ENCODE assay signal across 8 cellular contexts in the genomic region with DNA sequence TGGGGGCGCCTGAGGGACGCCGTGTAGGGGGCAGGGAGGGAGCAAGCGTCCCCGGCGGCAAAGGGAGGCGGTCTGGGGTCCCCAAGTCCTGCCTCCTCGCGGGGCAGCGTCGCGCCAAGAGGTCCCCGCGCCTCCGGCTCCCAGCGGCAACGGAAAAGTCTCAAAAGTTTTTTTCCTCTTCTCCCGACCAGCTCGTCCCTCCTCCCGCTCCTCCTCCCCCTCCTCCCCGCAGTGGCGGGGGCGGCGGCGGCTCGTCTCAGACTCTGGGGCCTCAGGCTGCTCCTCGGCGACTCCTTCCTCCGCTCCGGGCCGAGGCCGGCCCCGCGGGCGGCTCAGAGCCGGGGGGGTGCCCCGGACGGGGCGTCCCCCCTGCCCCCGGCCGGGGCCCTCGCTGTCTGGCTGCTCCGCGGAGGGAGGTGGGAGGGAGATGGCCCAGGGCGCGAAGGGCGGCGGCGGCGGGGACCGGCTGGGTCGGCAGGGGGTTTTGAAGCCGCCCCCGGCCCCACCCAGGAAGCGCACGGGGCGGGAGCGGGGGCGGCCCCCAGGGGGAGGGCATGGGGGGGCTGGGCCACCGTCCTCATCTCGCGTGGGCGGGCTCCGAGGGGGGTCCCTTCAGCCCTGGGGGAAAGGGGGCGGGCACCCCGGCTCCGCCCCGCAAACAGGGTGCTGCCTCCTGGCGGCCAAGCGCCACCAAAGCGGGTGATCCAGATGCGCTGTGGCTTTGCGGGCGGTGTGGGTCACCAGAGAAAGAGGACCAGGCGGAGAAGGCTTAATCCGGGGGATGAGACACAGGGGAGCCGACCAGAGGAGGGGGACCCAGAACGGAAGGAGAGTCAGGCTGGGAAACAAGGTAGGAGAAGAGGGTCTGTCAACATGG. TPM values are rescaled to one million over a fixed set of nuclear protein-coding genes. Genes with fewer than 3 reads are reported as not detected.
A peak's percentile ranks its signal among the peaks of the same experiment; 100 is the strongest.
DNase-seq lines count a peak whose midpoint lies in the region; ATAC-seq, FAIRE-seq and TF ChIP-seq lines count a peak whose summit lies in the region.

A gene (minus strand): TSS at position 457 of the 877 bp plus-strand sequence. CDS start 878 bp downstream, outside the sequence.

- WGBS in neuronal stem cell (ENCODE audit: extremely low coverage in 2 of 2, insufficient read length in 2 of 2, insufficient replicate concordance in 1 of 2), 2 donors, result no CpG with 5 or more reads among the region's 78 CpGs

- peak; percentile 87 for FAIRE-seq in GM19239 (lab: Jason Lieb, UNC)

- H3K9me3 ChIP-seq in SJSA1 (replicated peaks), result no peaks in the 10 kb centered on the region
- H3K9me3 ChIP-seq in neuronal stem cell (replicated peaks in 1 of 2; ENCODE audit: control insufficient read depth in 2 of 2, insufficient read depth in 1 of 2, low read depth in 1 of 2, low read length in 2 of 2), result peaks cover 0 to 1% of the 10 kb centered on the region in 2 donors
- H3K9me3 ChIP-seq in stomach smooth muscle (ENCODE audit: control insufficient read depth in 2 of 2, low read length in 2 of 2), result no peaks in the 10 kb centered on the region

- no peaks in the 10 kb centered on the region for H3K79me1 ChIP-seq in neuronal stem cell (ENCODE audit: low read depth, low read length)

- peaks cover 30% of the 10 kb centered on the region for H3K36me3 ChIP-seq in SJSA1
- H3K36me3 ChIP-seq in neuronal stem cell (replicated peaks in 1 of 2; ENCODE audit: control insufficient read depth in 2 of 2, insufficient read depth in 2 of 2, low read length in 2 of 2), result no peaks in the 10 kb centered on the region
- no peaks in the 10 kb centered on the region for H3K36me3 ChIP-seq in stomach smooth muscle (ENCODE audit: control insufficient read depth in 2 of 2, insufficient read depth in 2 of 2, low read length in 2 of 2)

- peak within 1 kb of the TSS; percentile 97 for H3K18ac ChIP-seq in neuronal stem cell (ENCODE audit: low read length)

- H3K27ac ChIP-seq in SJSA1, result peak within 1 kb of the TSS; percentile 66
- peak within 1 kb of the TSS; percentile 95 for H3K27ac ChIP-seq in foreskin keratinocyte
- H3K27ac ChIP-seq in neuronal stem cell (replicated peaks; ENCODE audit: low read length), result no peak within 1 kb of the TSS
- H3K27ac ChIP-seq in stomach smooth muscle (ENCODE audit: low read length), result peak within 1 kb of the TSS; percentile 55

- H2BK120ac ChIP-seq in neuronal stem cell (ENCODE audit: low read depth, low read length), result peak within 1 kb of the TSS; percentile 81

- H3K4me1 ChIP-seq in SJSA1 (replicated peaks) (peaks cover 15% of the 10 kb centered on the region), foreskin keratinocyte (no peaks in the 10 kb centered on the region), neuronal stem cell (ENCODE audit: control insufficient read depth in 2 of 2, insufficient read depth in 1 of 2, low read depth in 1 of 2, low read length in 2 of 2) (peaks cover 14 to 23% of the 10 kb centered on the region in 2 donors), stomach smooth muscle (ENCODE audit: control insufficient read depth, insufficient read depth, low read length) (peaks cover 29% of the 10 kb centered on the region)

- no peak within 1 kb of the TSS for H3K4ac ChIP-seq in neuronal stem cell (ENCODE audit: low read length)

- ATAC-seq in foreskin keratinocyte, result peak; percentile 59

- no peaks in the 10 kb centered on the region for H3K27me3 ChIP-seq in SJSA1 (replicated peaks)
- H3K27me3 ChIP-seq in foreskin keratinocyte, result no peaks in the 10 kb centered on the region
- H3K27me3 ChIP-seq in neuronal stem cell (ENCODE audit: control insufficient read depth in 3 of 3, insufficient read depth in 3 of 3, low read depth in 1 of 3, low read length in 3 of 3), result peaks cover 0 to 46% (median 25%) of the 10 kb centered on the region in 3 experiments
- H3K27me3 ChIP-seq in stomach smooth muscle (ENCODE audit: control insufficient read depth in 1 of 2, insufficient read depth in 2 of 2, low read length in 2 of 2), result no peaks in the 10 kb centered on the region

- peak within 1 kb of the TSS; percentile 95 for H3K23ac ChIP-seq in neuronal stem cell (ENCODE audit: low read depth, low read length, poor library complexity)

- H2BK15ac ChIP-seq in neuronal stem cell (ENCODE audit: low read length), result peak within 1 kb of the TSS; percentile 96

- H3K14ac ChIP-seq in neuronal stem cell (ENCODE audit: low read length), result peak within 1 kb of the TSS; percentile 38

- peak; percentile 91 for TF ChIP-seq CTCF in foreskin keratinocyte (conservative IDR thresholded peaks at IDR 0.05)

- peak within 1 kb of the TSS; percentile 92 for H3K4me2 ChIP-seq in neuronal stem cell (ENCODE audit: insufficient read depth, low read length, poor library complexity, severe bottlenecking)

- H2AFZ ChIP-seq in neuronal stem cell (ENCODE audit: low read length), result peak within 1 kb of the TSS; percentile 99

- H4K91ac ChIP-seq in neuronal stem cell (ENCODE audit: low read depth, low read length, poor library complexity), result no peak within 1 kb of the TSS

- H2BK5ac ChIP-seq in neuronal stem cell (ENCODE audit: low read length), result peak within 1 kb of the TSS; percentile 87

- DNase-seq in Ammon's horn (ENCODE audit: low spot score), result peak; percentile 72
- DNase-seq in GM19239 (ENCODE audit: insufficient read length, low spot score), result peak; percentile 89
- peak; percentile 88 for DNase-seq in HPDE6-E6E7 (ENCODE audit: extremely low spot score)
- peak; percentile 93 to 94 for DNase-seq in SJSA1 (ENCODE audit: low read depth in 1 of 2, low spot score in 2 of 2)
- peak; percentile 95 for DNase-seq in activated gamma-delta T cell treated with Interleukin-2 at 50 U/mL for 16 hours
- DNase-seq in foreskin keratinocyte, result peak; percentile 42 to 64
- peak; percentile 64 for DNase-seq in neuronal stem cell (ENCODE audit: low spot score)

- H4K8ac ChIP-seq in neuronal stem cell (ENCODE audit: low read depth, low read length), result peak within 1 kb of the TSS; percentile 23

- peak within 1 kb of the TSS; percentile 89 for H2AK5ac ChIP-seq in neuronal stem cell (ENCODE audit: low read depth, low read length)

- H2BK12ac ChIP-seq in neuronal stem cell (ENCODE audit: low read length), result peak within 1 kb of the TSS; percentile 82

- H3K4me3 ChIP-seq in SJSA1 (peak within 1 kb of the TSS; percentile 66), neuronal stem cell (ENCODE audit: low read length in 2 of 2) (peak within 1 kb of the TSS; percentile 73 to 81), stomach smooth muscle (ENCODE audit: low read length in 2 of 2) (peak within 1 kb of the TSS; percentile 81 to 84)

- H3K9ac ChIP-seq in neuronal stem cell (ENCODE audit: low read depth, low read length, poor library complexity) (peak within 1 kb of the TSS; percentile 86), stomach smooth muscle (ENCODE audit: low read length in 2 of 2) (peak within 1 kb of the TSS; percentile 48 to 68)

RNA-seq across cellular contexts. Expression of the gene that starts here (rescaled TPM):
- total RNA-seq in SJSA1 (2014; rRNA removed; shearing (Covaris generic)), result 16.4 and 17.4 TPM in 2 replicates
- total RNA-seq in foreskin keratinocyte, result 26.8 and 26.9 TPM in 2 replicates
- 51.3 and 52.5 TPM in 2 replicates for polyA plus RNA-seq in foreskin keratinocyte
- 6.1 TPM for polyA plus RNA-seq in neuronal stem cell (2013, experiment 1 of 2)
- 6.1 TPM for polyA plus RNA-seq in neuronal stem cell (2013, experiment 2 of 2)
